Comparison of ENCODE assay signal across 13 cellular contexts in genomic region chr15:79724312-79724711, GRCh38.
DNase-seq lines count a peak whose midpoint lies in the region; ATAC-seq and TF ChIP-seq lines count a peak whose summit lies in the region.
"Had no signal": no experiment of that assay in that cellular context is flagged by ENCODE, and none has a peak within 500 bp of the region (broad histone marks: within the 10 kb centered on the region; RNA-seq: fewer than 3 reads in every experiment).

No MANE protein-coding gene starts in this region.

- no peak overlapping the region for H3K4me2 ChIP-seq in PC-3 (ENCODE audit: low read length)
- no peak overlapping the region for H3K4me2 ChIP-seq in OCI-LY7 (ENCODE audit: low read length)

- H2AFZ ChIP-seq in PC-3 (ENCODE audit: low read length) (no peak overlapping the region), OCI-LY7 (ENCODE audit: low read length) (no peak overlapping the region)

- intact Hi-C loops in PC-3 (cut with micrococcal nuclease), result no loop called here
- intact Hi-C loops in OCI-LY7 (cut with micrococcal nuclease; ENCODE audit: unreplicated experiment), result no loop called here

- H3K4me1 ChIP-seq in PC-3 (ENCODE audit: insufficient read depth, low read length) (no peaks in the 10 kb centered on the region), OCI-LY7 (ENCODE audit: insufficient read depth, low read length, poor library complexity, severe bottlenecking) (no peaks in the 10 kb centered on the region)

- no peaks in the 10 kb centered on the region for H4K20me1 ChIP-seq in PC-3 (ENCODE audit: low read length)
- H4K20me1 ChIP-seq in OCI-LY7 (ENCODE audit: insufficient read depth, low read length), result no peaks in the 10 kb centered on the region

- POLR2A ChIA-PET in PC-3 (lab: Charles Lee; ENCODE audit: unreplicated experiment), result no interaction called here
- POLR2A ChIA-PET in OCI-LY7 (lab: Charles Lee), result interaction anchor here (0.6 kb wide), 1 partner anchor 993 kb away, joined by 5 read pairs; no protein-coding TSS in a partner anchor

- no peaks in the 10 kb centered on the region for H3K36me3 ChIP-seq in PC-3 (ENCODE audit: low read depth, low read length)
- no peaks in the 10 kb centered on the region for H3K36me3 ChIP-seq in OCI-LY7 (ENCODE audit: insufficient read depth, low read length)

- BruUV-seq in PC-3 (replicated peaks; lab: Mats Ljungman, UMichigan), result no TSS peak
- BruUV-seq in OCI-LY7 (replicated peaks; lab: Mats Ljungman, UMichigan), result no TSS peak

- CTCF ChIA-PET in PC-3 (lab: Charles Lee), result no interaction called here
- CTCF ChIA-PET in OCI-LY7 (lab: Charles Lee; ENCODE audit: unreplicated experiment), result no interaction called here

- H3K9me2 ChIP-seq in PC-3 (replicated peaks; ENCODE audit: low read length), result no peaks in the 10 kb centered on the region
- H3K9me2 ChIP-seq in OCI-LY7 (ENCODE audit: insufficient read depth, low read length), result no peaks in the 10 kb centered on the region

- H3K4me3 ChIP-seq in HFF-Myc (replicated peaks; ENCODE audit: low read depth, low read length) (no peak overlapping the region), PC-3 (ENCODE audit: low read length) (no peak overlapping the region), OCI-LY7 (ENCODE audit: low read depth, low read length, poor library complexity, severe bottlenecking) (no peak overlapping the region)

- TF ChIP-seq CTCF in HFF-Myc (IDR thresholded peaks at IDR 0.05; ENCODE audit: low read depth, low read length, missing control alignments), result no peak
- no peak for TF ChIP-seq CTCF in PC-3 (conservative IDR thresholded peaks at IDR 0.05; ENCODE audit: low read depth, low read length)
- no peak for TF ChIP-seq CTCF in OCI-LY7 (conservative IDR thresholded peaks at IDR 0.05; ENCODE audit: low read length)

- H3K9ac ChIP-seq in PC-3 (ENCODE audit: low read length), result no peak overlapping the region

- H3K9me3 ChIP-seq in PC-3 (ENCODE audit: low read length), result no peaks in the 10 kb centered on the region
- H3K9me3 ChIP-seq in OCI-LY7 (ENCODE audit: low read length), result no peaks in the 10 kb centered on the region

- H3K27me3 ChIP-seq in PC-3 (ENCODE audit: low read length), result peaks cover 7% of the 10 kb centered on the region; the same call in 1 of the 2 replicates

- ATAC-seq in PC-3 (no peak), GM19452 (IDR thresholded peaks at IDR 0.05; ENCODE audit: unreplicated experiment) (no peak)
- ATAC-seq: CD8-positive, alpha-beta T cell had no signal

- no peaks in the 10 kb centered on the region for H3F3A ChIP-seq in PC-3 (ENCODE audit: low read length, unreplicated experiment)

- H3K27ac ChIP-seq in PC-3 (ENCODE audit: low read length) (no peak overlapping the region), OCI-LY7 (ENCODE audit: low read depth, low read length, poor library complexity, severe bottlenecking) (no peak overlapping the region)

- DNase-seq in HFF-Myc (ENCODE audit: extremely low read depth, low read depth), result peak; percentile 12
- peak; percentile 29 for DNase-seq in PC-3
- peak; percentile 12 for DNase-seq in dermis blood vessel endothelial cell
- DNase-seq in pons (ENCODE audit: low spot score), result peak; percentile 3
- DNase-seq in activated gamma-delta T cell treated with Interleukin-2 at 50 U/mL for 16 hours, result no peak
- DNase-seq in OCI-LY7 (ENCODE audit: low spot score), result no peak
- DNase-seq in amygdala (lab: John Stamatoyannopoulos, UW), result no peak
- DNase-seq: activated B cell treated with CpG ODN at 0.5 μM for 24 hours; CD8-positive, alpha-beta T cell; NCI-H146; NCI-H524 treated with DMSO at 0.1 percent for 48 hours; SIG-M5 had no signal

- H3K79me2 ChIP-seq in PC-3 (ENCODE audit: low read length) (no peaks in the 10 kb centered on the region), OCI-LY7 (ENCODE audit: insufficient read depth, low read depth, low read length) (no peaks in the 10 kb centered on the region)

Comparison
In these comparisons a context has a peak if more than half of its experiments do, and no peak if none do; other contexts are left out.
1. DNase-seq: peak in HFF-Myc (single experiment), PC-3 (single experiment), dermis blood vessel endothelial cell (single experiment) and pons (single experiment); none in activated gamma-delta T cell treated with Interleukin-2 at 50 U/mL for 16 hours (single experiment), OCI-LY7 (single experiment) and amygdala (0 of 56).